Comparison of ENCODE assay signal across 26 cellular contexts in the genomic region with DNA sequence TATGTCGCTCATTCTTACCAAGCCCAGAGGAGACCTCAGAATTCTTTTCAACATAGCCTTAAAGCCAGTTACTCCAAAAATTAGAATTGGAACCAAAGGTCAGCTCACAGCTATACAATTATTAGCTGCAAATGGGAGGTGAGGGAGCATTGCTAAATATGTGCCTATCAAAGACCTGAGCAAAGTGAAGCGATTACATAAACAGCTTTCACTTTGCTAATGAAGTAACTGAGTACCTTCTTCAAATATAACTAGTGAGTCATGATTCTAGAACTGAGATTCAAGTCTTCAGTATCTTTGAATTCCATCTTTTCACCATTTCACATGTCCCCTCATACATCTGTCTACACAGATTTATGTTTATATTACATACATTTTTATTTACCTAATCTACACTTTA.
"Had no signal": no experiment of that assay in that cellular context is flagged by ENCODE, and none has a peak within 500 bp of the region (broad histone marks: within the 10 kb centered on the region; RNA-seq: fewer than 3 reads in every experiment).

No MANE protein-coding gene starts in this region.

- ATAC-seq: activated T-cell treated with anti-CD3 and anti-CD28 coated beads, Interleukin-2, amount 50 U/mL, for 72 hours; T-cell had no signal

- H3K27ac ChIP-seq: brain microvascular endothelial cell, SK-N-MC, VCaP had no signal

- H3K4me3 ChIP-seq: SK-N-MC had no signal

- H3K36me3 ChIP-seq: brain microvascular endothelial cell had no signal

- H3K27me3 ChIP-seq: brain microvascular endothelial cell had no signal

- DNase-seq: activated CD4-positive, alpha-beta memory T cell treated with anti-CD3 and anti-CD28 coated beads for 36 hours; activated CD4-positive, alpha-beta T cell treated with anti-CD3 and anti-CD28 coated beads, Interleukin-2, amount 10 ng/mL, durations not matched to agents 7 days and 5 days; activated CD4-positive, CD25-positive, alpha-beta regulatory T cell; activated CD8-positive, alpha-beta memory T cell treated with anti-CD3 and anti-CD28 coated beads for 24 hours; activated gamma-delta T cell treated with Interleukin-2 at 50 U/mL for 16 hours; activated naive CD4-positive, alpha-beta T cell treated with anti-CD3 and anti-CD28 coated beads, Interleukin-2, amount 10 ng/mL, durations not matched to agents 7 days and 5 days; activated naive CD8-positive, alpha-beta T cell treated with anti-CD3 and anti-CD28 coated beads for 36 hours; activated T-cell treated with anti-CD3 and anti-CD28 coated beads for 4 hours; activated T-cell treated with anti-CD3 and anti-CD28 coated beads, Interleukin-2, amount 50 U/mL, for 72 hours; brain microvascular endothelial cell; caudate nucleus; Kasumi-1; KBM-7; NCI-H146; NCI-H187 treated with DMSO at 0.1 percent for 48 hours; NCI-H2081 treated with DMSO at 0.1 percent for 48 hours; NCI-H446 treated with DMSO at 0.1 percent for 48 hours; NCI-H526; NCI-H82; NK-92 treated with Interleukin-12 subunit alpha and Interleukin-12 subunit beta, amount 100 ng/mL, for 24 hours; OCI-M1; SHP77; T-cell had no signal

- FAIRE-seq: RCC 7860 had no signal
